Comparison of ENCODE assay signal across 35 cellular contexts in the genomic region with DNA sequence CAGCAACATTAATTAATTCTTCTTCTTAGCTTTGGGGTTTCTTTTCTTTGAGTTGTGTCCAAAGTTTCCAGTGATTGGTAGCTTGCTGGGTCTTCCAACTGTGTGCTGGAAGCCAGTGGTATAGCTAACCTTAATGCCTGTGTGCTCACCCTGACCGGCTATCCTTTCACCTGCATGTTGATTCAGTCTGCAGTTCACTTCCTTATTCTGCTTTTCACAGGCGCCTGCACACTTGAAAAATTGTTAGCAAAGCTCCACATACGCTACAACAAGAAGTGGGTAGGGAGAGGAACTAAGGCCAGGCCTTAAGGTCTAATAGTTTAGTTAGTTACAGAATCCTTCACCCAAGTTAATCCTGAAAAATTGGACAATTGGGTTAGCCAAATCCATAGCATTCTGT. TPM values are rescaled to one million over a fixed set of nuclear protein-coding genes. Genes with fewer than 3 reads are reported as not detected.
A peak's percentile ranks its signal among the peaks of the same experiment; 100 is the strongest.
DNase-seq lines count a peak whose midpoint lies in the region; ATAC-seq and TF ChIP-seq lines count a peak whose summit lies in the region.
"Had no signal": no experiment of that assay in that cellular context is flagged by ENCODE, and none has a peak within 500 bp of the region (broad histone marks: within the 10 kb centered on the region; RNA-seq: fewer than 3 reads in every experiment).

No MANE protein-coding gene starts in this region.

- H3K4me1 Mint-ChIP-seq in T-helper 2 cell treated with Interferon-gamma antibody and Interleukin-4, amounts not matched to agents 5 μg/mL and 100 μg/mL, for 36 hours (ENCODE audit: low read depth), result peaks cover 1% of the 10 kb centered on the region
- H3K4me1 Mint-ChIP-seq: stimulated activated effector memory CD8-positive, alpha-beta T cell treated with anti-CD3 and anti-CD28 coated beads, Interleukin-12 subunit alpha, Interleukin-12 subunit beta, amount 100 ng/mL, for 72 hours; T-cell had no signal

- no peaks in the 10 kb centered on the region for H3K27me3 Mint-ChIP-seq in T-helper 2 cell treated with Interferon-gamma antibody and Interleukin-4, amounts not matched to agents 5 μg/mL and 100 μg/mL, for 36 hours (ENCODE audit: low read depth)
- H3K27me3 Mint-ChIP-seq: activated CD4-positive, alpha-beta memory T cell treated with anti-CD3 and anti-CD28 coated beads for 36 hours; T-cell had no signal

- H3K9ac ChIP-seq in OCI-LY3 (ENCODE audit: low read length), result no peak overlapping the region

- H3K27me3 ChIP-seq in OCI-LY3 (ENCODE audit: low read depth, low read length), result no peaks in the 10 kb centered on the region
- H3K27me3 ChIP-seq in left lung, result no peaks in the 10 kb centered on the region
- H3K27me3 ChIP-seq in upper lobe of right lung, result no peaks in the 10 kb centered on the region
- H3K27me3 ChIP-seq: esophagus squamous epithelium, foreskin keratinocyte, heart left ventricle, SJCRH30, upper lobe of left lung had no signal

- no peak overlapping the region for H3K4me3 ChIP-seq in OCI-LY3 (ENCODE audit: low read length)
- H3K4me3 ChIP-seq in left lung, result no peak overlapping the region
- H3K4me3 ChIP-seq in upper lobe of right lung, result no peak overlapping the region
- no peak overlapping the region for H3K4me3 ChIP-seq in coronary artery
- H3K4me3 ChIP-seq: A549, esophagus squamous epithelium, heart left ventricle, SJCRH30, upper lobe of left lung had no signal

- peak overlapping the region; percentile 20 for H3K27ac Mint-ChIP-seq in T-helper 2 cell treated with Interferon-gamma antibody and Interleukin-4, amounts not matched to agents 5 μg/mL and 100 μg/mL, for 36 hours
- H3K27ac Mint-ChIP-seq: activated T-cell treated with anti-CD3 and anti-CD28 coated beads, Interleukin-2, amount 50 U/mL, for 72 hours had no signal

- H3K9me3 ChIP-seq in OCI-LY3 (ENCODE audit: insufficient read depth, low read length), result no peaks in the 10 kb centered on the region
- H3K9me3 ChIP-seq in left lung, result no peaks in the 10 kb centered on the region
- H3K9me3 ChIP-seq in upper lobe of right lung, result no peaks in the 10 kb centered on the region
- H3K9me3 ChIP-seq: A549, esophagus squamous epithelium, heart left ventricle, SJCRH30, upper lobe of left lung had no signal

- intact Hi-C loops in left lung (cut with DNase I) (no loop called here), upper lobe of right lung (cut with DNase I) (no loop called here)

- H3K27ac ChIP-seq in OCI-LY3 (ENCODE audit: low read length), result peak overlapping the region; percentile 34; the same call in 1 of the 2 replicates
- peak overlapping the region in 1 of 2 donors; percentile 19 for H3K27ac ChIP-seq in left lung
- no peak overlapping the region for H3K27ac ChIP-seq in upper lobe of right lung
- H3K27ac ChIP-seq in coronary artery, result no peak overlapping the region
- H3K27ac ChIP-seq: A549, esophagus squamous epithelium, foreskin keratinocyte, SJCRH30, upper lobe of left lung had no signal

- peaks cover 53% of the 10 kb centered on the region for H3K36me3 Mint-ChIP-seq in T-helper 2 cell treated with Interferon-gamma antibody and Interleukin-4, amounts not matched to agents 5 μg/mL and 100 μg/mL, for 36 hours (ENCODE audit: low read depth)

- H4K20me1 ChIP-seq in OCI-LY3 (ENCODE audit: insufficient read depth, low read length), result peaks cover 13% of the 10 kb centered on the region; the same call in 1 of the 2 replicates

- DNase-seq in T-helper 2 cell treated with Interferon-gamma antibody and Interleukin-4, amounts not matched to agents 5 μg/mL and 100 μg/mL, for 36 hours (ENCODE audit: low spot score), result no peak
- DNase-seq in T-helper 2 cell (no peak), left lung (no peak), upper lobe of right lung (no peak), germinal center (ENCODE audit: low spot score) (no peak), coronary artery (ENCODE audit: low spot score) (no peak), NCI-H82 treated with DMSO at 0.1 percent for 48 hours (lab: John Stamatoyannopoulos, UW; ENCODE audit: unreplicated experiment) (no peak)
- DNase-seq: activated CD4-positive, alpha-beta memory T cell treated with anti-CD3 and anti-CD28 coated beads for 36 hours; activated CD4-positive, CD25-positive, alpha-beta regulatory T cell; activated naive CD4-positive, alpha-beta T cell; activated T-cell treated with anti-CD3 and anti-CD28 coated beads, Interleukin-2, amount 50 U/mL, for 72 hours; AML-193; CD8-positive, alpha-beta T cell; central memory CD4-positive, alpha-beta T cell; DMS 273 treated with DMSO at 0.1 percent for 48 hours; esophagus squamous epithelium; foreskin keratinocyte; heart left ventricle; islet precursor cell; left ventricle myocardium superior; NCI-H1694; NCI-H446 treated with DMSO at 0.1 percent for 48 hours; NCI-H774; RPMI8226; SJCRH30; substantia nigra; T-cell; upper lobe of left lung had no signal

- ATAC-seq in left lung, result peak; percentile 78
- peak; percentile 65 for ATAC-seq in upper lobe of right lung
- ATAC-seq: activated T-cell treated with anti-CD3 and anti-CD28 coated beads, Interleukin-2, amount 50 U/mL, for 72 hours; CD8-positive, alpha-beta T cell; foreskin keratinocyte; HCT116; heart left ventricle; HepG2; left ventricle myocardium superior; stimulated activated effector memory CD8-positive, alpha-beta T cell treated with anti-CD3 and anti-CD28 coated beads, Interleukin-12 subunit alpha, Interleukin-12 subunit beta, amount 100 ng/mL, for 72 hours; T-cell had no signal

- no peak overlapping the region for H3K4me2 ChIP-seq in OCI-LY3 (ENCODE audit: low read length)
- H3K4me2 ChIP-seq: A549 had no signal

- H3K4me1 ChIP-seq in OCI-LY3 (ENCODE audit: low read length), result no peaks in the 10 kb centered on the region
- peaks cover 0 to 4% of the 10 kb centered on the region in 2 donors for H3K4me1 ChIP-seq in left lung
- H3K4me1 ChIP-seq in upper lobe of right lung, result no peaks in the 10 kb centered on the region
- H3K4me1 ChIP-seq: esophagus squamous epithelium, foreskin keratinocyte, SJCRH30 had no signal

- TF ChIP-seq CTCF in OCI-LY3 (IDR thresholded peaks at IDR 0.05; ENCODE audit: low read depth, low read length) (no peak), left lung (IDR thresholded peaks at IDR 0.05) (no peak), upper lobe of right lung (IDR thresholded peaks at IDR 0.05) (no peak), coronary artery (IDR thresholded peaks at IDR 0.05) (no peak)

- H3K36me3 ChIP-seq in OCI-LY3 (replicated peaks; ENCODE audit: low read depth, low read length) (peaks cover 90% of the 10 kb centered on the region), left lung (peaks cover 0 to 100% of the 10 kb centered on the region in 2 donors), upper lobe of right lung (peaks cover 87% of the 10 kb centered on the region)

- no peak overlapping the region for H2AFZ ChIP-seq in OCI-LY3 (ENCODE audit: low read depth, low read length)

- H3K9me3 Mint-ChIP-seq in T-helper 2 cell treated with Interferon-gamma antibody and Interleukin-4, amounts not matched to agents 5 μg/mL and 100 μg/mL, for 36 hours, result no peaks in the 10 kb centered on the region
- H3K9me3 Mint-ChIP-seq: activated CD4-positive, alpha-beta memory T cell treated with anti-CD3 and anti-CD28 coated beads for 36 hours; activated T-cell treated with anti-CD3 and anti-CD28 coated beads, Interleukin-2, amount 50 U/mL, for 72 hours; CD8-positive, alpha-beta T cell; nephron; stimulated activated effector memory CD8-positive, alpha-beta T cell treated with anti-CD3 and anti-CD28 coated beads, Interleukin-12 subunit alpha, Interleukin-12 subunit beta, amount 100 ng/mL, for 72 hours; T-cell had no signal

- no peak overlapping the region for H3K4me3 Mint-ChIP-seq in T-helper 2 cell treated with Interferon-gamma antibody and Interleukin-4, amounts not matched to agents 5 μg/mL and 100 μg/mL, for 36 hours
- H3K4me3 Mint-ChIP-seq: activated CD4-positive, alpha-beta memory T cell treated with anti-CD3 and anti-CD28 coated beads for 36 hours; activated T-cell treated with anti-CD3 and anti-CD28 coated beads, Interleukin-2, amount 50 U/mL, for 72 hours; CD8-positive, alpha-beta T cell; nephron; stimulated activated effector memory CD8-positive, alpha-beta T cell treated with anti-CD3 and anti-CD28 coated beads, Interleukin-12 subunit alpha, Interleukin-12 subunit beta, amount 100 ng/mL, for 72 hours; T-cell had no signal

- 0 out of 2 replicates have a peak, but pooled peaks cover 3% of the 10 kb centered on the region for H3K79me2 ChIP-seq in OCI-LY3 (ENCODE audit: low read length)

RNA-seq across cellular contexts. Expression of a gene that starts 35.7 kb away (rescaled TPM):
- 100 to 1,000 TPM in 1 of 2 donors, 10 to 100 TPM in 1; 70.9 to 139 TPM for total RNA-seq in left lung
- total RNA-seq in upper lobe of right lung, result 144 TPM
- total RNA-seq: osteocyte had no signal
